ENCODE assay signal across 2 cellular contexts in genomic region chr19:44767295-44768180, GRCh38.
TF ChIP-seq lines count a peak whose summit lies in the region.

No MANE protein-coding gene starts in this region.

TF ChIP-seq in GM12891, 5 proteins besides CTCF, POLR2A, EP300 and RAD21:
- TF ChIP-seq PAX5 (IDR thresholded peaks at IDR 0.05; ENCODE audit: insufficient read depth, low read length, severe bottlenecking) (no peak), POLR2AphosphoS5 (IDR thresholded peaks at IDR 0.05; ENCODE audit: low read depth, low read length) (no peak), TAF1 (IDR thresholded peaks at IDR 0.05; ENCODE audit: low read depth, low read length) (no peak), POU2F2 (IDR thresholded peaks at IDR 0.05; ENCODE audit: low read depth, low read length) (no peak), SPI1 (IDR thresholded peaks at IDR 0.05; ENCODE audit: low read depth, low read length) (no peak)

TF ChIP-seq in H1, 55 proteins besides CTCF, POLR2A, EP300 and RAD21:
- TF ChIP-seq CHD7 (IDR thresholded peaks at IDR 0.05; ENCODE audit: insufficient replicate concordance, low read length) (no peak), KDM1A (IDR thresholded peaks at IDR 0.05; ENCODE audit: borderline replicate concordance, low read length) (peak; percentile 85; the same call in 1 of the 2 replicates), HDAC2 (IDR thresholded peaks at IDR 0.05; ENCODE audit: borderline replicate concordance in 1 of 2, low read depth in 2 of 2, low read length in 2 of 2) (peak in 1 of 2 experiments; percentile 53; a peak in 1 of 4 replicates)
